8 cellular contexts compared by ENCODE assay signal in the genomic region with DNA sequence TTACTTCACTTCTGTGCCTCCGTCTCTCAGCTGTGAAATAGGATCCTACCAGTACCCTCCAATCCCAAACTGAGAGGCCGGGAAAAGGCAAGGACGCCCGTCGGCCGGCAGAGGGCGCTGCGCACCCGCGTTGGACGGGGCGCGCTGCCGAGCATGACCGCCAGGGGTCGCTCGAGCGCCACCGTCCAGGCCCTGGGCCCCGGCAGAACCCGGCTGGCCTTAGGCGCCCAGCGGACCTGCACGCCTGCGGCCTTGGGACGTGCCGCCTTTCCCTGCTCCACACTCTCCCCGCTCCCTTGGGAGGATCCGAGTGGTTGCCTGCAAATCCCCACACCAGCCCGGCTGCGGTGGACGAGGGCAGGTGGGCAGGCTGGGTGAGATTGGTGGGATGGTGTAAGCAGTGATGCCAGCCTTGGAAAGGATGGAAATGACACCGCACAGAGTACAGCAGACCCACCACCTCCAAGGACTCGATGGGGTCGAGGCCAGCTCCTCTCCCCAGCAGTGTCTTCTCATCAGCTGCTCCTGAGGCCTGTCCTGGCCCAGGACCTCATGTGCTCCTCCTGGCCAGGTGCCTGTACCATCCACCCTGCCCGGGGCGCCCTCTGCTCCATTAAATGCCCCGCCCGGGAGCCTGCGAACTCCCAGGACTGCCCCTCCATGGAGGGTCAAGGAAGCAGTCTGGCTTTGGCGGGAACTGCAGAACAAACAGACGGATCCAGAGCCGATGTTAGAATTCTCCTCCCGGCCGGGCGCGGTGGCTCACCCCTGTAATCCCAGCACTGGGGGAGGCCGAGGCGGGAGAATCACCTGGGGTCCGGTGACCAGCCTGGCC. TPM values are rescaled to one million over a fixed set of nuclear protein-coding genes. Genes with fewer than 3 reads are reported as not detected.
A peak's percentile ranks its signal among the peaks of the same experiment; 100 is the strongest.
DNase-seq lines count a peak whose midpoint lies in the region; ATAC-seq, FAIRE-seq and TF ChIP-seq lines count a peak whose summit lies in the region.

No MANE protein-coding gene starts in this region.

- ATAC-seq in GM21447 (IDR thresholded peaks at IDR 0.05; ENCODE audit: unreplicated experiment), result peak; percentile 66
- ATAC-seq in activated T-helper 17 cell treated with anti-CD3 and anti-CD28 coated beads, Interleukin-2, amount 50 U/mL, for 72 hours (replicated peaks), result peak; percentile 86

- no peak overlapping the region for H3K27ac ChIP-seq in suprapubic skin

- 31% methylated on average over 35 of the region's 50 CpGs for WGBS in suprapubic skin

- no peak overlapping the region for H3K27ac Mint-ChIP-seq in activated T-helper 17 cell treated with anti-CD3 and anti-CD28 coated beads, Interleukin-2, amount 50 U/mL, for 72 hours
- H3K27ac Mint-ChIP-seq in neural crest cell (ENCODE audit: unreplicated experiment), result peak overlapping the region; percentile 89

- no peaks in the 10 kb centered on the region for H3K36me3 ChIP-seq in suprapubic skin

- no peaks in the 10 kb centered on the region for H3K27me3 Mint-ChIP-seq in activated T-helper 17 cell treated with anti-CD3 and anti-CD28 coated beads, Interleukin-2, amount 50 U/mL, for 72 hours
- H3K27me3 Mint-ChIP-seq in neural crest cell (ENCODE audit: low read depth), result no peaks in the 10 kb centered on the region

- FAIRE-seq in HTR-8/SVneo (lab: Jason Lieb, UNC), result peak; percentile 80

- DNase-seq in D341Med (ENCODE audit: low spot score), result peak; percentile 96
- DNase-seq in HTR-8/SVneo (ENCODE audit: insufficient read length, low spot score), result peak; percentile 87
- peak; percentile 73 for DNase-seq in fibroblast of peridontal ligament (ENCODE audit: extremely low read depth)
- peak; percentile 78 for DNase-seq in neural crest cell (ENCODE audit: low read depth, low spot score)
- DNase-seq in suprapubic skin (ENCODE audit: low spot score in 2 of 2), result peak in 1 of 2 donors; percentile 83

- H3K27me3 ChIP-seq in suprapubic skin, result no peaks in the 10 kb centered on the region

- peaks cover 11% of the 10 kb centered on the region for H3K4me1 ChIP-seq in suprapubic skin

- TF ChIP-seq CTCF in neural crest cell (conservative IDR thresholded peaks at IDR 0.05) (peak; percentile 100), suprapubic skin (IDR thresholded peaks at IDR 0.05) (peak; percentile 100)

- no peak for TF ChIP-seq EP300 in suprapubic skin (IDR thresholded peaks at IDR 0.05)

- no peaks in the 10 kb centered on the region for H3K9me3 ChIP-seq in suprapubic skin

- no peaks in the 10 kb centered on the region for H3K9me3 Mint-ChIP-seq in activated T-helper 17 cell treated with anti-CD3 and anti-CD28 coated beads, Interleukin-2, amount 50 U/mL, for 72 hours
- no peaks in the 10 kb centered on the region for H3K9me3 Mint-ChIP-seq in neural crest cell

- H3K4me3 Mint-ChIP-seq in activated T-helper 17 cell treated with anti-CD3 and anti-CD28 coated beads, Interleukin-2, amount 50 U/mL, for 72 hours, result no peak overlapping the region
- no peak overlapping the region for H3K4me3 Mint-ChIP-seq in neural crest cell

- no peaks in the 10 kb centered on the region for H3K36me3 Mint-ChIP-seq in activated T-helper 17 cell treated with anti-CD3 and anti-CD28 coated beads, Interleukin-2, amount 50 U/mL, for 72 hours (ENCODE audit: low read depth)
- H3K36me3 Mint-ChIP-seq in neural crest cell (ENCODE audit: low read depth), result no peaks in the 10 kb centered on the region

- TF ChIP-seq POLR2A in suprapubic skin (IDR thresholded peaks at IDR 0.05), result no peak

- peaks cover 26% of the 10 kb centered on the region for H3K4me1 Mint-ChIP-seq in activated T-helper 17 cell treated with anti-CD3 and anti-CD28 coated beads, Interleukin-2, amount 50 U/mL, for 72 hours
- H3K4me1 Mint-ChIP-seq in neural crest cell, result peaks cover 18% of the 10 kb centered on the region

- H3K4me3 ChIP-seq in suprapubic skin, result peak overlapping the region; percentile 5

TF ChIP-seq in PFSK-1, 5 proteins besides CTCF, POLR2A, EP300 and RAD21:
- TF ChIP-seq FOXP2 (optimal IDR thresholded peaks at IDR 0.05; ENCODE audit: borderline replicate concordance, extremely low read depth, extremely low read length, insufficient read depth) (peak; percentile 61), SIN3A (IDR thresholded peaks at IDR 0.05; ENCODE audit: borderline replicate concordance, insufficient read depth, low read length) (no peak)

RNA-seq across cellular contexts. Expression of a gene that starts 47.4 kb away (rescaled TPM):
- polyA plus RNA-seq in PFSK-1 (2012; ENCODE audit: insufficient read length, low read depth), result 24.4 TPM
- 100 to 1,000 TPM; 123 to 184 TPM for total RNA-seq in activated T-helper 17 cell treated with anti-CD3 and anti-CD28 coated beads, Interleukin-2, amount 50 U/mL, for 72 hours
- total RNA-seq in neural crest cell (168 and 181 TPM in 2 replicates), suprapubic skin (10 to 100 TPM; 18.5 to 57.2 (median 29.8) TPM)
